In genomic region chr17:80101946-80102706, GRCh38 we compare ENCODE assay signal across 8 cellular contexts. TPM values are rescaled to one million over a fixed set of nuclear protein-coding genes. Genes with fewer than 3 reads are reported as not detected.
DNase-seq lines count a peak whose midpoint lies in the region; ATAC-seq and TF ChIP-seq lines count a peak whose summit lies in the region.

No MANE protein-coding gene starts in this region.

- DNase-seq in NCI-H2227 (lab: John Stamatoyannopoulos, UW; ENCODE audit: unreplicated experiment) (peak; percentile 54), NCI-H2227 treated with DMSO at 0.1 percent for 48 hours (lab: John Stamatoyannopoulos, UW) (no peak), SK-N-MC (ENCODE audit: low read depth, low spot score) (no peak), coronary artery (ENCODE audit: low spot score) (no peak), right lobe of liver (no peak), thoracic aorta (ENCODE audit: low spot score) (no peak)

- peak; percentile 16 for ATAC-seq in HG03432 (IDR thresholded peaks at IDR 0.05; ENCODE audit: unreplicated experiment)
- ATAC-seq in right lobe of liver, result peak; percentile 33 to 37 (median 35)
- no peak for ATAC-seq in thoracic aorta (ENCODE audit: insufficient number of reproducible peaks, low FRiP score, low read depth)
- ATAC-seq in GM18870 (IDR thresholded peaks at IDR 0.05; ENCODE audit: unreplicated experiment), result no peak

- no peaks in the 10 kb centered on the region for H3K9me3 ChIP-seq in SK-N-MC (ENCODE audit: low read depth, low read length)
- H3K9me3 ChIP-seq in right lobe of liver, result no peaks in the 10 kb centered on the region
- no peaks in the 10 kb centered on the region for H3K9me3 ChIP-seq in thoracic aorta

- H3K4me1 ChIP-seq in right lobe of liver (no peaks in the 10 kb centered on the region), thoracic aorta (ENCODE audit: control insufficient read depth in 1 of 2, low read depth in 2 of 2) (peaks cover 2 to 16% of the 10 kb centered on the region in 2 donors)

- intact Hi-C loops in right lobe of liver (cut with DNase I), result no loop called here

- H3K27me3 ChIP-seq in right lobe of liver (no peaks in the 10 kb centered on the region), thoracic aorta (replicated peaks; ENCODE audit: insufficient read depth) (no peaks in the 10 kb centered on the region)

- H3K36me3 ChIP-seq in SK-N-MC (ENCODE audit: insufficient read depth, low read length) (no peaks in the 10 kb centered on the region), right lobe of liver (no peaks in the 10 kb centered on the region), thoracic aorta (no peaks in the 10 kb centered on the region)

- H3K4me3 ChIP-seq in SK-N-MC (peak overlapping the region; percentile 97), coronary artery (peak overlapping the region; percentile 89), right lobe of liver (peak overlapping the region; percentile 74 to 91 (median 81)), thoracic aorta (peak overlapping the region; percentile 91)

- no peak for TF ChIP-seq CTCF in coronary artery (IDR thresholded peaks at IDR 0.05)
- no peak for TF ChIP-seq CTCF in right lobe of liver (IDR thresholded peaks at IDR 0.05)
- TF ChIP-seq CTCF in thoracic aorta (IDR thresholded peaks at IDR 0.05), result no peak

- peak overlapping the region; percentile 89 for H3K9ac ChIP-seq in SK-N-MC (ENCODE audit: insufficient read length)

- no peak overlapping the region for H3K27ac ChIP-seq in SK-N-MC
- peak overlapping the region; percentile 94 for H3K27ac ChIP-seq in coronary artery
- H3K27ac ChIP-seq in right lobe of liver, result peak overlapping the region; percentile 77 to 83 (median 81)
- peak overlapping the region; percentile 47 to 59 for H3K27ac ChIP-seq in thoracic aorta

- no peak for TF ChIP-seq POLR2A in right lobe of liver (IDR thresholded peaks at IDR 0.05)

- 77% methylated on average over 6 of the region's 23 CpGs for WGBS in right lobe of liver (ENCODE audit: insufficient coverage, low coverage, low lambda C conversion rate, missing lambda C conversion rate)

RNA-seq across cellular contexts. Expression of gene GAA, which starts 0.7 kb away (rescaled TPM):
- total RNA-seq in right lobe of liver, result 10 to 100 TPM; 42.7 to 94.1 (median 71.0) TPM
- total RNA-seq in thoracic aorta, result 100 to 1,000 TPM; 101 to 126 TPM

RNA-seq across cellular contexts. Expression of gene EIF4A3, which starts 44.8 kb away (rescaled TPM):
- total RNA-seq in right lobe of liver (10 to 100 TPM; 21.6 to 41.7 (median 32.2) TPM), thoracic aorta (10 to 100 TPM; 32.6 to 39.4 TPM)

Comparison
In these comparisons a context has a peak if more than half of its experiments do, and no peak if none do; other contexts are left out.
1. ATAC-seq: peak in HG03432 (single experiment) and right lobe of liver (4 of 4); none in thoracic aorta (single experiment) and GM18870 (single experiment).
2. Peak in every context shown above with its lines, with median percentiles within 50 percentile points of each other: H3K4me3 ChIP-seq.